ENCODE assay signal across 22 cellular contexts in genomic region chr11:107713009-107713408, GRCh38. TPM values are rescaled to one million over a fixed set of nuclear protein-coding genes. Genes with fewer than 3 reads are reported as not detected.
DNase-seq lines count a peak whose midpoint lies in the region; ATAC-seq and TF ChIP-seq lines count a peak whose summit lies in the region.
"Had no signal": no experiment of that assay in that cellular context is flagged by ENCODE, and none has a peak within 500 bp of the region (broad histone marks: within the 10 kb centered on the region; RNA-seq: fewer than 3 reads in every experiment).

No MANE protein-coding gene starts in this region.

- H3K4me2 ChIP-seq in OCI-LY3 (ENCODE audit: low read length): peak overlapping the region; percentile 22; the same call in 1 of the 2 replicates
- H3K4me2 ChIP-seq: hepatocyte had no signal

- H3K27me3 ChIP-seq in right cardiac atrium (ENCODE audit: control insufficient read depth, insufficient read depth) (no peaks in the 10 kb centered on the region), left ventricle myocardium inferior (ENCODE audit: low read depth) (peaks cover 68% of the 10 kb centered on the region), OCI-LY3 (ENCODE audit: low read depth, low read length) (no peaks in the 10 kb centered on the region)
- H3K27me3 ChIP-seq: colonic mucosa, hepatocyte had no signal

- 12% methylated on average over 3 of the region's 3 CpGs for WGBS in right cardiac atrium

- H3K4me3 ChIP-seq in right cardiac atrium (ENCODE audit: low read length): no peak overlapping the region
- no peak overlapping the region for H3K4me3 ChIP-seq in left ventricle myocardium inferior
- no peak overlapping the region for H3K4me3 ChIP-seq in OCI-LY3 (ENCODE audit: low read length)
- H3K4me3 ChIP-seq: colonic mucosa, HAP-1, hepatocyte, skin epidermis had no signal

- no peak overlapping the region for H2AFZ ChIP-seq in OCI-LY3 (ENCODE audit: low read depth, low read length)
- H2AFZ ChIP-seq: hepatocyte had no signal

- ATAC-seq in right cardiac atrium (peak; percentile 30 to 65), HG03280 (IDR thresholded peaks at IDR 0.05; ENCODE audit: unreplicated experiment) (no peak), GM21529 (IDR thresholded peaks at IDR 0.05; ENCODE audit: unreplicated experiment) (no peak)
- ATAC-seq: activated CD8-positive, alpha-beta T cell treated with anti-CD3 and anti-CD28 coated beads for 36 hours; activated naive CD4-positive, alpha-beta T cell treated with anti-CD3 and anti-CD28 coated beads, Interleukin-2, amount 50 U/mL, for 72 hours; naive thymus-derived CD4-positive, alpha-beta T cell had no signal

- intact Hi-C loops in right cardiac atrium (cut with DNase I): no loop called here
- intact Hi-C loops in left ventricle myocardium inferior (cut with micrococcal nuclease): no loop called here

- peak overlapping the region; percentile 4 for H3K27ac ChIP-seq in right cardiac atrium (ENCODE audit: low read length)
- H3K27ac ChIP-seq in left ventricle myocardium inferior (replicated peaks): no peak overlapping the region
- H3K27ac ChIP-seq in OCI-LY3 (ENCODE audit: low read length): no peak overlapping the region
- H3K27ac ChIP-seq: colonic mucosa, skin epidermis, WERI-Rb-1 had no signal

- TF ChIP-seq CTCF in left ventricle myocardium inferior (IDR thresholded peaks at IDR 0.05; ENCODE audit: borderline replicate concordance): no peak
- TF ChIP-seq CTCF in OCI-LY3 (IDR thresholded peaks at IDR 0.05; ENCODE audit: low read depth, low read length): no peak

- no peaks in the 10 kb centered on the region for H3K79me2 ChIP-seq in OCI-LY3 (ENCODE audit: low read length)
- H3K79me2 ChIP-seq: hepatocyte had no signal

- DNase-seq in right cardiac atrium (no peak), left ventricle myocardium inferior (no peak), NCI-H2171 treated with DMSO at 0.1 percent for 48 hours (lab: John Stamatoyannopoulos, UW) (peak; percentile 96), superior temporal gyrus (ENCODE audit: extremely low spot score) (peak; percentile 29), NCI-H526 (lab: John Stamatoyannopoulos, UW) (no peak)
- DNase-seq: activated CD8-positive, alpha-beta T cell treated with anti-CD3 and anti-CD28 coated beads for 36 hours; activated T-cell treated with anti-CD3 and anti-CD28 coated beads, Interleukin-2, amount 50 U/mL, for 48 hours; colonic mucosa; DMS79; KG1; naive thymus-derived CD4-positive, alpha-beta T cell; NCI-H774; stimulated activated CD4-positive, alpha-beta T cell treated with anti-CD3 and anti-CD28 coated beads, Interleukin-4, amount 100 ng/mL, for 24 hours; WERI-Rb-1 had no signal

- H3K4me1 ChIP-seq in right cardiac atrium (ENCODE audit: control insufficient read depth, insufficient read depth, low read length) (peaks cover 2% of the 10 kb centered on the region), left ventricle myocardium inferior (peaks cover 7% of the 10 kb centered on the region), OCI-LY3 (ENCODE audit: low read length) (peaks cover 6% of the 10 kb centered on the region)
- H3K4me1 ChIP-seq: colonic mucosa, HAP-1 had no signal

- no peaks in the 10 kb centered on the region for H3K9me3 ChIP-seq in right cardiac atrium (ENCODE audit: control insufficient read depth, low read length)
- no peaks in the 10 kb centered on the region for H3K9me3 ChIP-seq in left ventricle myocardium inferior (replicated peaks)
- H3K9me3 ChIP-seq in OCI-LY3 (ENCODE audit: insufficient read depth, low read length): no peaks in the 10 kb centered on the region
- H3K9me3 ChIP-seq: colonic mucosa, HAP-1 had no signal

- no peak overlapping the region for H3K9ac ChIP-seq in OCI-LY3 (ENCODE audit: low read length)

- no peaks in the 10 kb centered on the region for H4K20me1 ChIP-seq in OCI-LY3 (ENCODE audit: insufficient read depth, low read length)

- H3K36me3 ChIP-seq in left ventricle myocardium inferior (no peaks in the 10 kb centered on the region), OCI-LY3 (replicated peaks; ENCODE audit: low read depth, low read length) (no peaks in the 10 kb centered on the region)
- H3K36me3 ChIP-seq: colonic mucosa, HAP-1, WERI-Rb-1 had no signal

RNA-seq across cellular contexts. Expression of gene SLN, which starts 1.2 kb away (rescaled TPM):
- total RNA-seq in right cardiac atrium (1,000 to 10,000 TPM in 3 of 4 donors, 100 to 1,000 TPM in 1; 753 to 2,517 (median 1,525) TPM), left ventricle myocardium inferior (64.0 TPM)
- 2,787 TPM for polyA plus RNA-seq in right cardiac atrium
- total RNA-seq: activated CD8-positive, alpha-beta T cell treated with anti-CD3 and anti-CD28 coated beads for 36 hours; activated naive CD4-positive, alpha-beta T cell treated with anti-CD3 and anti-CD28 coated beads, Interleukin-2, amount 50 U/mL, for 72 hours; colonic mucosa; naive thymus-derived CD4-positive, alpha-beta T cell; subcutaneous adipose tissue had no signal
- polyA plus RNA-seq: naive thymus-derived CD4-positive, alpha-beta T cell had no signal

Comparison
In these comparisons a context has a peak if more than half of its experiments do, and no peak if none do; other contexts are left out.
1. RNA of gene SLN, which starts 1.2 kb away (total RNA-seq): 753 to 2,517 TPM in right cardiac atrium; 64.0 TPM in left ventricle myocardium inferior (single experiment); every median in the first group is over 10 times any median in the second.
2. ATAC-seq: peak in right cardiac atrium (2 of 2); none in HG03280 (single experiment) and GM21529 (single experiment).
3. DNase-seq: peak in NCI-H2171 treated with DMSO at 0.1 percent for 48 hours (single experiment) and superior temporal gyrus (single experiment); none in right cardiac atrium (0 of 3), left ventricle myocardium inferior (single experiment) and NCI-H526 (0 of 2).